Comparison of ENCODE assay signal across 19 cellular contexts in genomic region chr12:55687746-55688145, GRCh38. TPM values are rescaled to one million over a fixed set of nuclear protein-coding genes. Genes with fewer than 3 reads are reported as not detected.
A peak's percentile ranks its signal among the peaks of the same experiment; 100 is the strongest.
DNase-seq lines count a peak whose midpoint lies in the region; ATAC-seq and TF ChIP-seq lines count a peak whose summit lies in the region.
"Had no signal": no experiment of that assay in that cellular context is flagged by ENCODE, and none has a peak within 500 bp of the region (broad histone marks: within the 10 kb centered on the region; RNA-seq: fewer than 3 reads in every experiment).

No MANE protein-coding gene starts in this region.

- H3K9me3 ChIP-seq in right cardiac atrium (ENCODE audit: control insufficient read depth, low read length) = no peaks in the 10 kb centered on the region

- no peak overlapping the region for H3K4me3 ChIP-seq in right cardiac atrium (ENCODE audit: low read length)
- H3K4me3 ChIP-seq: dorsolateral prefrontal cortex had no signal

- peak; percentile 15 for DNase-seq in Right ventricle myocardium inferior (ENCODE audit: missing footprints)
- no peak for DNase-seq in right cardiac atrium
- peak; percentile 9 for DNase-seq in kidney glomerular epithelial cell (lab: John Stamatoyannopoulos, UW)
- peak; percentile 40 for DNase-seq in stimulated activated naive CD8-positive, alpha-beta T cell treated with anti-CD3 and anti-CD28 coated beads, Interleukin-15, Interleukin-2, amounts not matched to agents 100 U/mL and 50 U/mL, for 24 hours
- DNase-seq in glomerular visceral epithelial cell (ENCODE audit: extremely low spot score) = no peak
- DNase-seq: DND-41, HCEC 1CT, KG1, mesendoderm, NCI-H1930, NCI-H82, SHP77, T-helper 9 cell had no signal

- no peaks in the 10 kb centered on the region for H3K27me3 ChIP-seq in right cardiac atrium (ENCODE audit: control insufficient read depth, insufficient read depth)
- H3K27me3 ChIP-seq: dorsolateral prefrontal cortex had no signal

- no peak overlapping the region for H3K27ac ChIP-seq in right cardiac atrium (ENCODE audit: low read length)
- H3K27ac ChIP-seq: dorsolateral prefrontal cortex had no signal

- no peak for ATAC-seq in Right ventricle myocardium inferior
- ATAC-seq in right cardiac atrium = no peak
- ATAC-seq in HG02885 (IDR thresholded peaks at IDR 0.05; ENCODE audit: poor library complexity, unreplicated experiment) = peak; percentile 85
- peak; percentile 75 for ATAC-seq in stimulated activated naive CD8-positive, alpha-beta T cell treated with anti-CD3 and anti-CD28 coated beads, Interleukin-15, Interleukin-2, amounts not matched to agents 100 U/mL and 50 U/mL, for 24 hours
- ATAC-seq in HG02571 (IDR thresholded peaks at IDR 0.05; ENCODE audit: unreplicated experiment) = no peak
- no peak for ATAC-seq in SK-N-SH treated with all-trans-retinoic acid at 6 μM for 48 hours

- no peaks in the 10 kb centered on the region for H3K4me1 ChIP-seq in right cardiac atrium (ENCODE audit: control insufficient read depth, insufficient read depth, low read length)

- intact Hi-C loops in Right ventricle myocardium inferior (cut with DNase I) = no loop called here
- intact Hi-C loops in right cardiac atrium (cut with DNase I) = no loop called here

TF ChIP-seq in SK-N-SH treated with all-trans-retinoic acid at 6 μM for 48 hours, 23 proteins besides CTCF, POLR2A, EP300 and RAD21:
- TF ChIP-seq, protein P1, sequence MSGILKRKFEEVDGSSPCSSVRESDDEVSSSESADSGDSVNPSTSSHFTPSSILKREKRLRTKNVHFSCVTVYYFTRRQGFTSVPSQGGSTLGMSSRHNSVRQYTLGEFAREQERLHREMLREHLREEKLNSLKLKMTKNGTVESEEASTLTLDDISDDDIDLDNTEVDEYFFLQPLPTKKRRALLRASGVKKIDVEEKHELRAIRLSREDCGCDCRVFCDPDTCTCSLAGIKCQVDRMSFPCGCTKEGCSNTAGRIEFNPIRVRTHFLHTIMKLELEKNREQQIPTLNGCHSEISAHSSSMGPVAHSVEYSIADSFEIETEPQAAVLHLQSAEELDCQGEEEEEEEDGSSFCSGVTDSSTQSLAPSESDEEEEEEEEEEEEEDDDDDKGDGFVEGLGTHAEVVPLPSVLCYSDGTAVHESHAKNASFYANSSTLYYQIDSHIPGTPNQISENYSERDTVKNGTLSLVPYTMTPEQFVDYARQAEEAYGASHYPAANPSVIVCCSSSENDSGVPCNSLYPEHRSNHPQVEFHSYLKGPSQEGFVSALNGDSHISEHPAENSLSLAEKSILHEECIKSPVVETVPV (CRISPR knock-in tag; IDR thresholded peaks at IDR 0.05) = no peak
- no peak for TF ChIP-seq ISL1 (CRISPR knock-in tag; IDR thresholded peaks at IDR 0.05)

RNA-seq across cellular contexts. Expression of gene ITGA7, which starts 20.0 kb away (rescaled TPM):
- total RNA-seq in Right ventricle myocardium inferior (479 TPM), right cardiac atrium (100 to 1,000 TPM; 465 to 674 (median 604) TPM)
- polyA plus RNA-seq in right cardiac atrium = 288 TPM

RNA-seq across cellular contexts. Expression of gene BLOC1S1, which starts 28.1 kb away (rescaled TPM):
- total RNA-seq in Right ventricle myocardium inferior (128 TPM), right cardiac atrium (100 to 1,000 TPM; 134 to 149 (median 139) TPM)
- 205 TPM for polyA plus RNA-seq in right cardiac atrium

RNA-seq across cellular contexts. Expression of gene RDH5, which starts 32.4 kb away (rescaled TPM):
- total RNA-seq in Right ventricle myocardium inferior = 12.9 TPM
- 10 to 100 TPM; 15.9 to 27.7 (median 23.3) TPM for total RNA-seq in right cardiac atrium
- 24.1 TPM for polyA plus RNA-seq in right cardiac atrium

RNA-seq across cellular contexts. Expression of gene CD63, which starts 41.1 kb away (rescaled TPM):
- total RNA-seq in Right ventricle myocardium inferior (790 TPM), right cardiac atrium (1,000 to 10,000 TPM; 1,076 to 1,430 (median 1,264) TPM)
- polyA plus RNA-seq in right cardiac atrium = 1,376 TPM

RNA-seq across cellular contexts. Expression of gene OR10P1, which starts 51.1 kb away (rescaled TPM):
- not detected for total RNA-seq in Right ventricle myocardium inferior
- total RNA-seq in right cardiac atrium = 1 to 10 TPM; 1.3 to 2.9 (median 1.4) TPM
- 1.6 TPM for polyA plus RNA-seq in right cardiac atrium
- total RNA-seq: activated CD8-positive, alpha-beta memory T cell treated with anti-CD3 and anti-CD28 coated beads for 36 hours; dorsolateral prefrontal cortex; osteoblast had no signal

Comparison
In these comparisons a context has a peak if more than half of its experiments do, and no peak if none do; other contexts are left out.
1. DNase-seq: peak in Right ventricle myocardium inferior (single experiment), kidney glomerular epithelial cell (single experiment) and stimulated activated naive CD8-positive, alpha-beta T cell treated with anti-CD3 and anti-CD28 coated beads, Interleukin-15, Interleukin-2, amounts not matched to agents 100 U/mL and 50 U/mL, for 24 hours (single experiment); none in right cardiac atrium (0 of 3) and glomerular visceral epithelial cell (single experiment).
2. ATAC-seq: peak in HG02885 (single experiment) and stimulated activated naive CD8-positive, alpha-beta T cell treated with anti-CD3 and anti-CD28 coated beads, Interleukin-15, Interleukin-2, amounts not matched to agents 100 U/mL and 50 U/mL, for 24 hours (single experiment); none in Right ventricle myocardium inferior (single experiment), right cardiac atrium (0 of 2), HG02571 (single experiment) and SK-N-SH treated with all-trans-retinoic acid at 6 μM for 48 hours (single experiment).